Comparison of ENCODE assay signal across 8 cellular contexts in the genomic region with DNA sequence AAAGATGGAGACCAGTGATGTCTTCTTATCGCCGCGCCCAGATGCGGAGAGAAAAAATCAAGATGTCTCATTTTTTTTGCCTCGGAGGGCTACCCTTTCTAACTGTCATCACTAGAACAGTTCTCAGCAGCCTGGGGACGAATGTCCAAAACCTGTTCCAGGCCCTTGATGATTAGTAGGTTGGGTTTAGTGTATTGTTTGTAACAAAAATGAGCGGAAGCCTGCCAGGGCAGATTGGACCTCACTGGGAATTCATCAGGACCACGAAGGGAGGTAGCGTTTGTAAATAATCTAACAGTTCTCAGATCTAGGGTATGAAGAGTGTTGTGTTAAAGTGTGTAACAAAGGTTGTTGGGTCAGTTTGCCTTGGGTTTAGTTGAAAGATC. TPM values are rescaled to one million over a fixed set of nuclear protein-coding genes. Genes with fewer than 3 reads are reported as not detected.
DNase-seq lines count a peak whose midpoint lies in the region; ATAC-seq and TF ChIP-seq lines count a peak whose summit lies in the region.

No MANE protein-coding gene starts in this region.

- peaks cover 18 to 83% (median 58%) of the 10 kb centered on the region in 4 donors for H3K4me1 Mint-ChIP-seq in CD4-positive, CD25-positive, alpha-beta regulatory T cell
- H3K4me1 Mint-ChIP-seq in neural crest cell = peaks cover 51% of the 10 kb centered on the region

- H2AFZ ChIP-seq in OCI-LY3 (ENCODE audit: low read depth, low read length) = no peak overlapping the region

- H3K27ac Mint-ChIP-seq in CD4-positive, CD25-positive, alpha-beta regulatory T cell = peak overlapping the region; percentile 84 to 96 (median 90)
- peak overlapping the region; percentile 76 for H3K27ac Mint-ChIP-seq in neural crest cell (ENCODE audit: unreplicated experiment)

- H3K9me3 ChIP-seq in CD4-positive, CD25-positive, alpha-beta regulatory T cell (ENCODE audit: control insufficient read depth in 2 of 2, low read length in 2 of 2) = no peaks in the 10 kb centered on the region
- H3K9me3 ChIP-seq in OCI-LY3 (ENCODE audit: insufficient read depth, low read length) = no peaks in the 10 kb centered on the region

- H4K20me1 ChIP-seq in OCI-LY3 (ENCODE audit: insufficient read depth, low read length) = peaks cover 24% of the 10 kb centered on the region; the same call in 1 of the 2 replicates

- peak overlapping the region; percentile 71 for H3K9ac ChIP-seq in OCI-LY3 (ENCODE audit: low read length)

- peak overlapping the region; percentile 91 to 97 (median 94) for H3K4me3 Mint-ChIP-seq in CD4-positive, CD25-positive, alpha-beta regulatory T cell
- peak overlapping the region; percentile 88 for H3K4me3 Mint-ChIP-seq in neural crest cell

- intact Hi-C loops in dorsolateral prefrontal cortex (cut with DNase I) = loop anchor here (1.0 to 5.0 kb wide), 4 partner anchors 65 to 130 kb away; partner anchors contain the start of gene RAB1A (in 2 of the 2)

- TF ChIP-seq CTCF in OCI-LY3 (IDR thresholded peaks at IDR 0.05; ENCODE audit: low read depth, low read length) (no peak), dorsolateral prefrontal cortex (IDR thresholded peaks at IDR 0.05 in 54 of 56, conservative IDR thresholded peaks at IDR 0.05 in 2 of 56; ENCODE audit: low read depth in 1 of 56, partially characterized antibody in 56 of 56) (no peak), neural crest cell (conservative IDR thresholded peaks at IDR 0.05) (no peak)

- no peaks in the 10 kb centered on the region for H3K36me3 Mint-ChIP-seq in CD4-positive, CD25-positive, alpha-beta regulatory T cell
- no peaks in the 10 kb centered on the region for H3K36me3 Mint-ChIP-seq in neural crest cell (ENCODE audit: low read depth)

- no peaks in the 10 kb centered on the region for H3K27me3 Mint-ChIP-seq in CD4-positive, CD25-positive, alpha-beta regulatory T cell
- H3K27me3 Mint-ChIP-seq in neural crest cell (ENCODE audit: low read depth) = no peaks in the 10 kb centered on the region

- ATAC-seq in CD4-positive, CD25-positive, alpha-beta regulatory T cell (ENCODE audit: low read depth in 2 of 2) = no peak
- ATAC-seq in esophagus mucosa (no peak), HG02938 (IDR thresholded peaks at IDR 0.05; ENCODE audit: unreplicated experiment) (no peak)

- H3K9me3 Mint-ChIP-seq in CD4-positive, CD25-positive, alpha-beta regulatory T cell = peaks cover 0 to 3% (median 0%) of the 10 kb centered on the region in 7 donors
- no peaks in the 10 kb centered on the region for H3K9me3 Mint-ChIP-seq in neural crest cell

- peaks cover 58% of the 10 kb centered on the region for H3K4me1 ChIP-seq in CD4-positive, CD25-positive, alpha-beta regulatory T cell (ENCODE audit: control insufficient read depth, insufficient read depth, low read length, poor library complexity, severe bottlenecking)
- peaks cover 50% of the 10 kb centered on the region for H3K4me1 ChIP-seq in OCI-LY3 (ENCODE audit: low read length)

- DNase-seq in CD4-positive, CD25-positive, alpha-beta regulatory T cell = peak in 2 of 3 donors; percentile 26 to 42
- DNase-seq in dorsolateral prefrontal cortex (no peak), neural crest cell (ENCODE audit: low read depth, low spot score) (no peak), A172 (ENCODE audit: low spot score) (no peak)
- DNase-seq in stimulated activated CD4-positive, alpha-beta T cell treated with anti-CD3 and anti-CD28 coated beads, Interleukin-2, amount 100 ng/mL, for 48 hours = no peak

- H3K4me3 ChIP-seq in CD4-positive, CD25-positive, alpha-beta regulatory T cell (ENCODE audit: low read depth, low read length) = peak overlapping the region; percentile 98
- peak overlapping the region; percentile 89 for H3K4me3 ChIP-seq in OCI-LY3 (ENCODE audit: low read length)
- H3K4me3 ChIP-seq in dorsolateral prefrontal cortex = peak overlapping the region; percentile 53 to 98 (median 89)

- no peaks in the 10 kb centered on the region for H3K27me3 ChIP-seq in CD4-positive, CD25-positive, alpha-beta regulatory T cell (ENCODE audit: control insufficient read depth, insufficient read depth, low read length)
- no peaks in the 10 kb centered on the region for H3K27me3 ChIP-seq in OCI-LY3 (ENCODE audit: low read depth, low read length)
- H3K27me3 ChIP-seq in dorsolateral prefrontal cortex = no peaks in the 10 kb centered on the region

- peak overlapping the region; percentile 97 for H3K4me2 ChIP-seq in OCI-LY3 (ENCODE audit: low read length)

- H3K27ac ChIP-seq in CD4-positive, CD25-positive, alpha-beta regulatory T cell (ENCODE audit: insufficient read depth, low read length, poor library complexity, severe bottlenecking) = peak overlapping the region; percentile 74
- H3K27ac ChIP-seq in OCI-LY3 (ENCODE audit: low read length) (no peak overlapping the region), dorsolateral prefrontal cortex (peak overlapping the region in 57 of 59 donors; percentile 59 to 97 (median 88))

- H3K36me3 ChIP-seq in CD4-positive, CD25-positive, alpha-beta regulatory T cell (ENCODE audit: control insufficient read depth, insufficient read depth, low read length) = no peaks in the 10 kb centered on the region
- peaks cover 7% of the 10 kb centered on the region for H3K36me3 ChIP-seq in OCI-LY3 (replicated peaks; ENCODE audit: low read depth, low read length)

- H3K79me2 ChIP-seq in OCI-LY3 (ENCODE audit: low read length) = peaks cover 20% of the 10 kb centered on the region

RNA-seq across cellular contexts. Expression of gene CEP68, which starts 0.8 kb away (rescaled TPM):
- total RNA-seq in CD4-positive, CD25-positive, alpha-beta regulatory T cell = 18.8 TPM
- polyA plus RNA-seq in CD4-positive, CD25-positive, alpha-beta regulatory T cell = 10 to 100 TPM; 19.9 to 27.8 (median 26.7) TPM
- 10 to 100 TPM; 23.2 to 57.6 (median 40.4) TPM for total RNA-seq in dorsolateral prefrontal cortex
- 25.0 and 29.0 TPM in 2 replicates for total RNA-seq in neural crest cell
- 6.8 TPM for total RNA-seq in esophagus mucosa
- total RNA-seq in A172 (2014; rRNA removed; shearing (Covaris generic)) = 6.0 and 10.0 TPM in 2 replicates

Comparison
In these comparisons a context has a peak if more than half of its experiments do, and no peak if none do; other contexts are left out.
1. DNase-seq: peak in CD4-positive, CD25-positive, alpha-beta regulatory T cell (2 of 3); none in dorsolateral prefrontal cortex (0 of 10), neural crest cell (single experiment), stimulated activated CD4-positive, alpha-beta T cell treated with anti-CD3 and anti-CD28 coated beads, Interleukin-2, amount 100 ng/mL, for 48 hours (0 of 2) and A172 (single experiment).
2. Peak in every context shown above with its lines, with median percentiles within 50 percentile points of each other: H3K4me3 ChIP-seq.